Comparison of ENCODE assay signal across 20 cellular contexts in genomic region chr16:89104930-89105571, GRCh38. TPM values are rescaled to one million over a fixed set of nuclear protein-coding genes. Genes with fewer than 3 reads are reported as not detected.
DNase-seq lines count a peak whose midpoint lies in the region; FAIRE-seq and TF ChIP-seq lines count a peak whose summit lies in the region.
"Had no signal": no experiment of that assay in that cellular context is flagged by ENCODE, and none has a peak within 500 bp of the region (broad histone marks: within the 10 kb centered on the region; RNA-seq: fewer than 3 reads in every experiment).

No MANE protein-coding gene starts in this region.

- no peak for FAIRE-seq in astrocyte (lab: Jason Lieb, UNC)

- H3K27ac ChIP-seq in astrocyte (ENCODE audit: low read depth, low read length) (no peak overlapping the region), neuronal stem cell (replicated peaks; ENCODE audit: low read length) (no peak overlapping the region), mesenchymal stem cell (ENCODE audit: low read length, poor library complexity, severe bottlenecking) (no peak overlapping the region)
- H3K27ac ChIP-seq: esophagus muscularis mucosa, KMS-11, right lobe of liver had no signal

- H3K9me3 Mint-ChIP-seq in astrocyte (ENCODE audit: unreplicated experiment) = no peaks in the 10 kb centered on the region
- H3K9me3 Mint-ChIP-seq: GM23338 had no signal

- H2AK5ac ChIP-seq in neuronal stem cell (ENCODE audit: low read depth, low read length) = no peak overlapping the region
- H2AK5ac ChIP-seq in mesenchymal stem cell (ENCODE audit: low read length, severe bottlenecking) = no peak overlapping the region

- peak overlapping the region; percentile 72 for H3K27ac Mint-ChIP-seq in astrocyte (ENCODE audit: unreplicated experiment)
- H3K27ac Mint-ChIP-seq: GM23338, T-helper 17 cell had no signal

- H4K20me1 ChIP-seq in astrocyte (ENCODE audit: insufficient read depth, low read length) = peaks cover 3% of the 10 kb centered on the region

- H3K27me3 Mint-ChIP-seq in astrocyte (ENCODE audit: low read depth, unreplicated experiment) = no peaks in the 10 kb centered on the region
- H3K27me3 Mint-ChIP-seq: T-helper 17 cell had no signal

- no peak overlapping the region for H3K9ac ChIP-seq in astrocyte (ENCODE audit: low read length)
- no peak overlapping the region for H3K9ac ChIP-seq in neuronal stem cell (ENCODE audit: low read depth, low read length, poor library complexity)
- no peak overlapping the region for H3K9ac ChIP-seq in mesenchymal stem cell (ENCODE audit: low read length)
- H3K9ac ChIP-seq: KMS-11 had no signal

- peaks cover 5% of the 10 kb centered on the region for H3K79me2 ChIP-seq in astrocyte (ENCODE audit: insufficient read depth, low read length)

- DNase-seq in GM10266 (ENCODE audit: extremely low spot score) (peak; percentile 88), GM20000 (ENCODE audit: low spot score) (peak; percentile 85), astrocyte (ENCODE audit: low read depth) (no peak), neuronal stem cell (ENCODE audit: low spot score) (no peak), mesenchymal stem cell (no peak), NCI-H748 (lab: John Stamatoyannopoulos, UW; ENCODE audit: unreplicated experiment) (no peak), kidney glomerular epithelial cell (lab: John Stamatoyannopoulos, UW) (no peak)
- DNase-seq: activated CD4-positive, CD25-positive, alpha-beta regulatory T cell; activated effector memory CD4-positive, alpha-beta T cell treated with anti-CD3 and anti-CD28 coated beads, Interleukin-2, amount 50 U/mL, for 16 hours; BE2C; DMS 273 treated with DMSO at 0.1 percent for 48 hours; NCI-H1105; NCI-H345; SHP77 treated with DMSO at 0.1 percent for 48 hours; stimulated activated CD4-positive, alpha-beta T cell treated with anti-CD3 and anti-CD28 coated beads, Interleukin-2, amount 100 ng/mL, for 48 hours; T-helper 17 cell had no signal

- H3K23ac ChIP-seq in neuronal stem cell (ENCODE audit: low read depth, low read length, poor library complexity) = no peak overlapping the region
- no peak overlapping the region for H3K23ac ChIP-seq in mesenchymal stem cell (ENCODE audit: low read length in 2 of 2)

- no peak overlapping the region for H3K4me3 Mint-ChIP-seq in astrocyte (ENCODE audit: unreplicated experiment)
- H3K4me3 Mint-ChIP-seq: GM23338, T-helper 17 cell had no signal

- H2BK12ac ChIP-seq in neuronal stem cell (ENCODE audit: low read length) = no peak overlapping the region
- no peak overlapping the region for H2BK12ac ChIP-seq in mesenchymal stem cell (ENCODE audit: low read length in 2 of 2)

- H2AFZ ChIP-seq in astrocyte (ENCODE audit: low read depth, low read length) = no peak overlapping the region
- H2AFZ ChIP-seq in neuronal stem cell (ENCODE audit: low read length) = no peak overlapping the region
- H2AFZ ChIP-seq in mesenchymal stem cell (ENCODE audit: low read depth, low read length) = no peak overlapping the region
- H2AFZ ChIP-seq: GM23338 had no signal

- H3K4me1 ChIP-seq in astrocyte (ENCODE audit: insufficient read depth, low read length) (no peaks in the 10 kb centered on the region), neuronal stem cell (ENCODE audit: control insufficient read depth in 2 of 2, insufficient read depth in 1 of 2, low read depth in 1 of 2, low read length in 2 of 2) (no peaks in the 10 kb centered on the region), mesenchymal stem cell (ENCODE audit: control insufficient read depth, insufficient read depth, low read depth, low read length) (peaks cover 2% of the 10 kb centered on the region)
- H3K4me1 ChIP-seq: esophagus muscularis mucosa, right lobe of liver had no signal

- H3K14ac ChIP-seq in neuronal stem cell (ENCODE audit: low read length) = peak overlapping the region; percentile 56
- no peak overlapping the region for H3K14ac ChIP-seq in mesenchymal stem cell (ENCODE audit: low read length in 2 of 2)

- no peak for TF ChIP-seq CTCF in GM10266 (IDR thresholded peaks at IDR 0.05; ENCODE audit: control insufficient read depth, insufficient read depth, low read depth, missing control alignments)
- no peak for TF ChIP-seq CTCF in GM20000 (IDR thresholded peaks at IDR 0.05; ENCODE audit: extremely low read depth, missing control alignments)
- TF ChIP-seq CTCF in astrocyte (IDR thresholded peaks at IDR 0.05; ENCODE audit: insufficient read depth, low read depth, low read length) = no peak

- H3K4me2 ChIP-seq in astrocyte (ENCODE audit: low read length) (no peak overlapping the region), neuronal stem cell (ENCODE audit: insufficient read depth, low read length, poor library complexity, severe bottlenecking) (no peak overlapping the region), mesenchymal stem cell (ENCODE audit: low read length, poor library complexity, severe bottlenecking) (no peak overlapping the region)
- H3K4me2 ChIP-seq: GM23338, KMS-11 had no signal

- peaks cover 20% of the 10 kb centered on the region for H3K36me3 Mint-ChIP-seq in astrocyte (ENCODE audit: low read depth, unreplicated experiment)

- H4K8ac ChIP-seq in neuronal stem cell (ENCODE audit: low read depth, low read length) (no peak overlapping the region), mesenchymal stem cell (ENCODE audit: low read length) (no peak overlapping the region)

- H2BK15ac ChIP-seq in neuronal stem cell (ENCODE audit: low read length) (no peak overlapping the region), mesenchymal stem cell (ENCODE audit: low read depth, poor library complexity, severe bottlenecking) (no peak overlapping the region)

- no peak overlapping the region for H4K91ac ChIP-seq in neuronal stem cell (ENCODE audit: low read depth, low read length, poor library complexity)
- H4K91ac ChIP-seq in mesenchymal stem cell (ENCODE audit: low read length) = no peak overlapping the region

- H3K4me3 ChIP-seq in astrocyte (ENCODE audit: insufficient read depth, low read depth, low read length) = no peak overlapping the region
- no peak overlapping the region for H3K4me3 ChIP-seq in neuronal stem cell (ENCODE audit: low read length in 2 of 2)
- H3K4me3 ChIP-seq in mesenchymal stem cell (ENCODE audit: insufficient read depth in 1 of 2, low read depth in 1 of 2, low read length in 2 of 2) = no peak overlapping the region
- H3K4me3 ChIP-seq: esophagus muscularis mucosa, GM23338, right lobe of liver had no signal

- WGBS in neuronal stem cell (ENCODE audit: extremely low coverage in 2 of 2, insufficient read length in 2 of 2, insufficient replicate concordance in 1 of 2), 2 donors = no CpG with 5 or more reads among the region's 23 CpGs
- 86% methylated on average over 23 of the region's 23 CpGs for WGBS in mesenchymal stem cell

- H3K36me3 ChIP-seq in astrocyte (ENCODE audit: insufficient read depth, low read length) = no peaks in the 10 kb centered on the region
- peaks cover 50 to 83% of the 10 kb centered on the region in 2 donors for H3K36me3 ChIP-seq in neuronal stem cell (replicated peaks in 1 of 2; ENCODE audit: control insufficient read depth in 2 of 2, insufficient read depth in 2 of 2, low read length in 2 of 2)
- H3K36me3 ChIP-seq in mesenchymal stem cell (ENCODE audit: control insufficient read depth in 1 of 2, insufficient read depth in 2 of 2, low read depth in 1 of 2, low read length in 2 of 2) = peaks cover 74 to 76% of the 10 kb centered on the region in 2 experiments

- no peak overlapping the region for H2BK120ac ChIP-seq in neuronal stem cell (ENCODE audit: low read depth, low read length)
- no peak overlapping the region for H2BK120ac ChIP-seq in mesenchymal stem cell (ENCODE audit: low read depth, low read length)

- H2BK5ac ChIP-seq in neuronal stem cell (ENCODE audit: low read length) (no peak overlapping the region), mesenchymal stem cell (ENCODE audit: low read depth, low read length, poor library complexity, severe bottlenecking) (no peak overlapping the region)

- no peak overlapping the region for H3K4ac ChIP-seq in neuronal stem cell (ENCODE audit: low read length)
- H3K4ac ChIP-seq in mesenchymal stem cell (ENCODE audit: low read depth in 1 of 2, low read length in 2 of 2) = no peak overlapping the region

- H3K79me1 ChIP-seq in neuronal stem cell (ENCODE audit: low read depth, low read length) (peaks cover 24% of the 10 kb centered on the region), mesenchymal stem cell (replicated peaks; ENCODE audit: low read length, poor library complexity, severe bottlenecking) (peaks cover 46% of the 10 kb centered on the region)

- no peaks in the 10 kb centered on the region for H3K4me1 Mint-ChIP-seq in astrocyte (ENCODE audit: low read depth, unreplicated experiment)
- H3K4me1 Mint-ChIP-seq: GM23338 had no signal

- H3K9me3 ChIP-seq in astrocyte (ENCODE audit: insufficient read depth, low read depth, low read length) (no peaks in the 10 kb centered on the region), neuronal stem cell (replicated peaks in 1 of 2; ENCODE audit: control insufficient read depth in 2 of 2, insufficient read depth in 1 of 2, low read depth in 1 of 2, low read length in 2 of 2) (peaks cover 0 to under 1% of the 10 kb centered on the region in 2 donors), mesenchymal stem cell (ENCODE audit: control insufficient read depth, low read length) (no peaks in the 10 kb centered on the region)
- H3K9me3 ChIP-seq: BE2C, esophagus muscularis mucosa, right lobe of liver had no signal

- H3K27me3 ChIP-seq in astrocyte (ENCODE audit: insufficient read depth, low read length) (no peaks in the 10 kb centered on the region), neuronal stem cell (ENCODE audit: control insufficient read depth in 3 of 3, insufficient read depth in 3 of 3, low read depth in 1 of 3, low read length in 3 of 3) (no peaks in the 10 kb centered on the region), mesenchymal stem cell (ENCODE audit: control insufficient read depth in 1 of 2, insufficient read depth in 1 of 2, low read length in 2 of 2) (no peaks in the 10 kb centered on the region)
- H3K27me3 ChIP-seq: BE2C, esophagus muscularis mucosa, right lobe of liver had no signal

- no peak overlapping the region for H3K18ac ChIP-seq in neuronal stem cell (ENCODE audit: low read length)
- H3K18ac ChIP-seq in mesenchymal stem cell (ENCODE audit: low read depth in 1 of 2, low read length in 2 of 2) = no peak overlapping the region

RNA-seq across cellular contexts. Expression of gene ACSF3, which starts 11.4 kb away (rescaled TPM):
- 17.0 and 19.1 TPM in 2 replicates for total RNA-seq in astrocyte
- 8.9 TPM for polyA plus RNA-seq in neuronal stem cell (2013, experiment 1 of 2)
- 9.7 TPM for polyA plus RNA-seq in neuronal stem cell (2013, experiment 2 of 2)
- polyA plus RNA-seq in mesenchymal stem cell (2013, experiment 1 of 2) = 7.7 TPM
- polyA plus RNA-seq in mesenchymal stem cell (2013, experiment 2 of 2) = 7.7 TPM

Comparison
In these comparisons a context has a peak if more than half of its experiments do, and no peak if none do; other contexts are left out.
1. DNase-seq: peak in GM10266 (single experiment) and GM20000 (single experiment); none in astrocyte (single experiment), neuronal stem cell (single experiment), mesenchymal stem cell (single experiment), NCI-H748 (single experiment) and kidney glomerular epithelial cell (single experiment).